ENCODE assay signal across 7 cellular contexts in genomic region chr17:13594762-13595697, GRCh38. TPM values are rescaled to one million over a fixed set of nuclear protein-coding genes. Genes with fewer than 3 reads are reported as not detected.
DNase-seq lines count a peak whose midpoint lies in the region; ATAC-seq and TF ChIP-seq lines count a peak whose summit lies in the region.

No MANE protein-coding gene starts in this region.

- H3K9me3 ChIP-seq in SU-DHL-6 (ENCODE audit: insufficient read depth, low read length) (no peaks in the 10 kb centered on the region), heart left ventricle (no peaks in the 10 kb centered on the region)

- peaks cover 4% of the 10 kb centered on the region for H3K4me1 Mint-ChIP-seq in activated naive CD8-positive, alpha-beta T cell treated with anti-CD3 and anti-CD28 coated beads for 36 hours

- H3K27me3 ChIP-seq in SU-DHL-6 (ENCODE audit: low read length) (no peaks in the 10 kb centered on the region), heart left ventricle (peaks cover 0 to 28% (median 3%) of the 10 kb centered on the region in 9 donors)

- no peaks in the 10 kb centered on the region for H4K20me1 ChIP-seq in SU-DHL-6 (ENCODE audit: low read depth, low read length)

- H3K4me3 Mint-ChIP-seq in activated naive CD8-positive, alpha-beta T cell treated with anti-CD3 and anti-CD28 coated beads for 36 hours = no peak overlapping the region

- DNase-seq in GM13976 (ENCODE audit: low spot score) (peak; percentile 67), LHCN-M2 (ENCODE audit: low read depth) (peak; percentile 85), heart left ventricle (peak; percentile 55 to 77 (median 74)), renal cortical epithelial cell (ENCODE audit: low read depth) (peak; percentile 54)
- peak; percentile 66 for DNase-seq in activated naive CD8-positive, alpha-beta T cell treated with anti-CD3 and anti-CD28 coated beads for 36 hours

- no peak overlapping the region for H3K9ac ChIP-seq in SU-DHL-6 (ENCODE audit: low read length)

- no peaks in the 10 kb centered on the region for H3K79me2 ChIP-seq in SU-DHL-6 (ENCODE audit: insufficient read depth, low read length)

- WGBS in heart left ventricle, 4 donors = 25 to 34% (median 28%) methylated on average over 12 of the region's 12 CpGs

- H3K27ac ChIP-seq in SU-DHL-6 (ENCODE audit: low read depth, low read length) = no peak overlapping the region
- no peak overlapping the region for H3K27ac ChIP-seq in heart left ventricle

- H3K4me3 ChIP-seq in SU-DHL-6 (ENCODE audit: insufficient read depth, low read length, poor library complexity, severe bottlenecking) (no peak overlapping the region), heart left ventricle (no peak overlapping the region)

- in situ Hi-C loops in GM13976 (cut with MboI; ENCODE audit: low sequenced_read_pairs, unreplicated experiment) = loop anchor here (10.0 kb wide), 1 partner anchor 1330 kb away; no protein-coding TSS in a partner anchor

- no peaks in the 10 kb centered on the region for H3K36me3 Mint-ChIP-seq in activated naive CD8-positive, alpha-beta T cell treated with anti-CD3 and anti-CD28 coated beads for 36 hours

- no peaks in the 10 kb centered on the region for H3K9me3 Mint-ChIP-seq in activated naive CD8-positive, alpha-beta T cell treated with anti-CD3 and anti-CD28 coated beads for 36 hours

- ATAC-seq in heart left ventricle (peak in 3 of 4 donors; percentile 65 to 73 (median 71)), GM21515 (IDR thresholded peaks at IDR 0.05; ENCODE audit: unreplicated experiment) (no peak)

- no peak overlapping the region for H3K27ac Mint-ChIP-seq in activated naive CD8-positive, alpha-beta T cell treated with anti-CD3 and anti-CD28 coated beads for 36 hours

- peaks cover 0 to 20% (median 3%) of the 10 kb centered on the region in 12 donors for H3K4me1 ChIP-seq in heart left ventricle

- intact Hi-C loops in heart left ventricle (cut with DNase I) = loop anchor here (1.0 to 10.0 kb wide), 16 partner anchors 256 to 1580 kb away; partner anchors contain the start of gene HS3ST3B1 (in 3 of the 10)

- H2AFZ ChIP-seq in SU-DHL-6 (ENCODE audit: low read depth, low read length, severe bottlenecking) = no peak overlapping the region

- TF ChIP-seq CTCF in GM13976 (IDR thresholded peaks at IDR 0.05; ENCODE audit: borderline replicate concordance, control extremely low read depth, extremely low read depth, insufficient read depth, missing control alignments) = peak; percentile 83
- peak; percentile 74 for TF ChIP-seq CTCF in SU-DHL-6 (IDR thresholded peaks at IDR 0.05; ENCODE audit: insufficient read depth, low read length, poor library complexity, severe bottlenecking)
- peak; percentile 80 to 94 (median 87) for TF ChIP-seq CTCF in heart left ventricle (IDR thresholded peaks at IDR 0.05)

- peaks cover 44% of the 10 kb centered on the region for H3K27me3 Mint-ChIP-seq in activated naive CD8-positive, alpha-beta T cell treated with anti-CD3 and anti-CD28 coated beads for 36 hours

- H3F3A ChIP-seq in SU-DHL-6 (ENCODE audit: insufficient read depth) = no peaks in the 10 kb centered on the region

- no peaks in the 10 kb centered on the region for H3K9me2 ChIP-seq in SU-DHL-6 (replicated peaks; ENCODE audit: insufficient read depth, low read length)

- peak overlapping the region; percentile 12 for H3K4me2 ChIP-seq in SU-DHL-6 (ENCODE audit: low read depth, low read length, poor library complexity, severe bottlenecking)

- TF ChIP-seq POLR2A in heart left ventricle (IDR thresholded peaks at IDR 0.05) = no peak

- H3K36me3 ChIP-seq in SU-DHL-6 (ENCODE audit: low read length) (no peaks in the 10 kb centered on the region), heart left ventricle (no peaks in the 10 kb centered on the region)

RNA-seq across cellular contexts. Expression of gene HS3ST3A1, which starts 6.7 kb away (rescaled TPM):
- total RNA-seq in LHCN-M2 (2014; rRNA removed) = 10.4 and 19.8 TPM in 2 replicates
- 3.4 TPM for polyA plus RNA-seq in LHCN-M2 (2012)
- under 1 TPM; 0.12 to 0.16 TPM for total RNA-seq in activated naive CD8-positive, alpha-beta T cell treated with anti-CD3 and anti-CD28 coated beads for 36 hours
- total RNA-seq in heart left ventricle = 1 to 10 TPM in 6 of 9 donors, under 1 TPM in 3; 0.12 to 5.7 (median 2.7) TPM
- 1 to 10 TPM in 1 of 2 donors, under 1 TPM in 1; 0.08 to 1.8 TPM for polyA plus RNA-seq in heart left ventricle
- 5.7 and 8.6 TPM in 2 replicates for total RNA-seq in renal cortical epithelial cell
